Comparison of ENCODE assay signal across 20 cellular contexts in genomic region chr9:135093911-135094584, GRCh38. TPM values are rescaled to one million over a fixed set of nuclear protein-coding genes. Genes with fewer than 3 reads are reported as not detected.
DNase-seq lines count a peak whose midpoint lies in the region; ATAC-seq, FAIRE-seq and TF ChIP-seq lines count a peak whose summit lies in the region.
"Had no signal": no experiment of that assay in that cellular context is flagged by ENCODE, and none has a peak within 500 bp of the region (broad histone marks: within the 10 kb centered on the region; RNA-seq: fewer than 3 reads in every experiment).

No MANE protein-coding gene starts in this region.

- H3K36me3 ChIP-seq in K562 (ENCODE audit: control insufficient read depth, insufficient read depth, low read length) (no peaks in the 10 kb centered on the region), H1 (ENCODE audit: control insufficient read depth in 2 of 4, insufficient read depth in 4 of 4, low read length in 3 of 4) (peaks cover 0 to 29% (median 20%) of the 10 kb centered on the region in 4 experiments; a peak in 4 of 8 replicates)
- H3K36me3 ChIP-seq: BLaER1 treated with 17β-estradiol and CSF1 and Interleukin-3, amounts not matched to agents 10 nM and 100 nM had no signal

- no peak for TF ChIP-seq POLR2A in K562 (conservative IDR thresholded peaks at IDR 0.05)
- no peak for TF ChIP-seq POLR2A in H1 (IDR thresholded peaks at IDR 0.05; ENCODE audit: control extremely low read depth in 1 of 2, low read depth in 2 of 2, low read length in 2 of 2)

- H3K18ac ChIP-seq in H1 (ENCODE audit: extremely low read depth, low read length), result no peak overlapping the region

- H4K8ac ChIP-seq in H1 (ENCODE audit: extremely low read depth, insufficient read depth, low read length), result peak overlapping the region; percentile 69; the same call in 1 of the 2 replicates

- H3K4me1 ChIP-seq in K562 (replicated peaks in 1 of 2; ENCODE audit: control insufficient read depth in 2 of 2, insufficient read depth in 2 of 2, low read length in 2 of 2), result no peaks in the 10 kb centered on the region
- H3K4me1 ChIP-seq in H1 (replicated peaks in 1 of 4; ENCODE audit: control insufficient read depth in 3 of 4, insufficient read depth in 4 of 4, low read length in 3 of 4), result peaks cover 0 to 8% (median under 1%) of the 10 kb centered on the region in 4 experiments; a peak in 2 of 7 replicates
- H3K4me1 ChIP-seq: BLaER1 treated with 17β-estradiol and CSF1 and Interleukin-3, amounts not matched to agents 10 nM and 100 nM had no signal

- no peak overlapping the region for H2AFZ ChIP-seq in K562 (ENCODE audit: low read depth, low read length)
- no peak overlapping the region for H2AFZ ChIP-seq in H1 (ENCODE audit: low read length)
- H2AFZ ChIP-seq: GM23338 had no signal

- H3K4ac ChIP-seq in H1 (replicated peaks; ENCODE audit: insufficient read length, low read depth, low read length), result no peak overlapping the region

- no peak overlapping the region for H2BK20ac ChIP-seq in H1 (ENCODE audit: low read length)

- in situ Hi-C loops in K562 (cut with MboI), result no loop called here

- no peak overlapping the region for H2BK15ac ChIP-seq in H1 (ENCODE audit: low read length)

- H3K27ac ChIP-seq in K562 (ENCODE audit: extremely low read depth, low read depth, low read length) (no peak overlapping the region), H1 (ENCODE audit: low read depth, low read length) (no peak overlapping the region), caudate nucleus (ENCODE audit: low read depth, low read length) (no peak overlapping the region)
- H3K27ac ChIP-seq: 22Rv1; BLaER1 treated with 17β-estradiol and CSF1 and Interleukin-3, amounts not matched to agents 10 nM and 100 nM; HL-60 had no signal

- POLR2A ChIA-PET in K562 (lab: Yijun Ruan, JAX), result interaction anchor here (0.6 to 0.7 kb wide), 2 partner anchors 211 to 411 kb away, joined by 3 read pairs; no protein-coding TSS in a partner anchor
- POLR2A ChIA-PET in H1 (lab: Charles Lee; ENCODE audit: partially characterized antibody), result interaction anchor here (0.5 to 1.2 kb wide), 3 partner anchors 88 to 1923 kb away, joined by 3 to 4 read pairs (median 3); no protein-coding TSS in a partner anchor

- H3K23ac ChIP-seq in H1 (ENCODE audit: insufficient read length), result no peak overlapping the region

- H2AK5ac ChIP-seq in H1 (ENCODE audit: low read depth, low read length), result no peak overlapping the region

- no peak overlapping the region for H2BK120ac ChIP-seq in H1 (replicated peaks; ENCODE audit: low read depth, low read length)

- no peak for TF ChIP-seq CTCF in K562 (IDR thresholded peaks at IDR 0.05 in 2 of 3, conservative IDR thresholded peaks at IDR 0.05 in 1 of 3; ENCODE audit: insufficient read depth in 2 of 3, low read depth in 1 of 3, low read length in 3 of 3)
- TF ChIP-seq CTCF in H1 (IDR thresholded peaks at IDR 0.05; ENCODE audit: control extremely low read depth in 1 of 3, insufficient read depth in 1 of 3, low read depth in 1 of 3, low read length in 3 of 3), result no peak
- no peak for TF ChIP-seq CTCF in D721Med (IDR thresholded peaks at IDR 0.05; ENCODE audit: insufficient read depth, missing control alignments)

- DNase-seq in Right ventricle myocardium inferior (ENCODE audit: missing footprints), result peak; percentile 32
- no peak for DNase-seq in left cardiac atrium
- DNase-seq in K562 (ENCODE audit: extremely low read depth in 1 of 4, low spot score in 3 of 4), result no peak
- DNase-seq in H1 (ENCODE audit: low read depth in 1 of 2, low spot score in 2 of 2), result no peak
- DNase-seq in D721Med (ENCODE audit: insufficient read length, low spot score), result no peak
- DNase-seq in caudate nucleus (lab: John Stamatoyannopoulos, UW), result no peak
- no peak for DNase-seq in NCI-H1105 (lab: John Stamatoyannopoulos, UW)
- DNase-seq: Calu3; CD8-positive, alpha-beta T cell; DMS 273 treated with DMSO at 0.1 percent for 48 hours; H7 had no signal

- no peak overlapping the region for H2BK5ac ChIP-seq in H1 (ENCODE audit: low read depth, low read length)

- no peak overlapping the region for H4K91ac ChIP-seq in H1 (replicated peaks; ENCODE audit: insufficient read length, low read length)

- H4K5ac ChIP-seq in H1 (ENCODE audit: insufficient read length, low read depth, low read length), result no peak overlapping the region

- H4K20me1 ChIP-seq in K562 (replicated peaks; ENCODE audit: control insufficient read depth, insufficient read depth, low read length) (peaks cover 5% of the 10 kb centered on the region; the same call in 1 of the 2 replicates), H1 (replicated peaks in 1 of 2; ENCODE audit: control insufficient read depth in 1 of 2, insufficient read depth in 2 of 2, low read length in 2 of 2) (peaks cover 16 to 32% of the 10 kb centered on the region in 2 experiments)

- H3K27me3 ChIP-seq in K562 (ENCODE audit: control insufficient read depth in 2 of 2, insufficient read depth in 2 of 2, low read length in 2 of 2) (no peaks in the 10 kb centered on the region; a peak in 1 of 5 replicates), H1 (replicated peaks in 1 of 4; ENCODE audit: control insufficient read depth in 3 of 4, extremely low read depth in 1 of 4, insufficient read depth in 3 of 4, low read length in 3 of 4) (peaks cover 0 to 7% (median 6%) of the 10 kb centered on the region in 4 experiments; a peak in 5 of 7 replicates)

- no peak overlapping the region for H3K14ac ChIP-seq in H1 (ENCODE audit: insufficient read length)

- BruUV-seq in K562 (replicated peaks; lab: Mats Ljungman, UMichigan), result no TSS peak

- H3K23me2 ChIP-seq in H1 (ENCODE audit: low read depth, low read length), result peaks cover 8% of the 10 kb centered on the region; the same call in 1 of the 2 replicates

- intact Hi-C loops in Right ventricle myocardium inferior (cut with DNase I) (no loop called here), left cardiac atrium (cut with DNase I) (no loop called here), K562 (cut with micrococcal nuclease) (no loop called here)

- no peak overlapping the region for H3K56ac ChIP-seq in H1 (replicated peaks; ENCODE audit: insufficient read length, low read depth, low read length)

- H3K79me1 ChIP-seq in H1 (ENCODE audit: low read depth, low read length), result peaks cover 12% of the 10 kb centered on the region

- H3K9ac ChIP-seq in K562 (ENCODE audit: insufficient read depth in 1 of 2, low read depth in 2 of 2, low read length in 2 of 2) (no peak overlapping the region), H1 (replicated peaks in 1 of 4; ENCODE audit: extremely low read depth in 1 of 4, low read depth in 3 of 4, low read length in 3 of 4) (no peak overlapping the region)
- H3K9ac ChIP-seq: BLaER1 treated with 17β-estradiol and CSF1 and Interleukin-3, amounts not matched to agents 10 nM and 100 nM had no signal

- CTCF ChIA-PET in K562 (lab: Yijun Ruan, JAX; ENCODE audit: low intra/inter-chr PET ratio), result no interaction called here
- CTCF ChIA-PET in H1 (lab: Charles Lee; ENCODE audit: partially characterized antibody), result interaction anchor here (0.9 to 1.6 kb wide), 10 partner anchors 8 to 345 kb away, joined by 3 to 7 read pairs (median 3); no protein-coding TSS in a partner anchor

- H3K4me2 ChIP-seq in K562 (ENCODE audit: insufficient read depth, low read length) (no peak overlapping the region), H1 (ENCODE audit: insufficient read depth in 1 of 2, low read depth in 2 of 2, low read length in 2 of 2) (no peak overlapping the region)
- H3K4me2 ChIP-seq: BLaER1 treated with 17β-estradiol and CSF1 and Interleukin-3, amounts not matched to agents 10 nM and 100 nM; GM23338 had no signal

- 0% methylated on average over 13 of the region's 13 CpGs for WGBS in K562 (ENCODE audit: insufficient coverage, low coverage, missing lambda C conversion rate)
- 90% methylated on average over 13 of the region's 13 CpGs; no CpG with 5 or more reads in 1 of the 2 experiments for WGBS in H1 (ENCODE audit: extremely low coverage in 1 of 2, insufficient coverage in 1 of 2, insufficient read length in 1 of 2, insufficient replicate concordance in 2 of 2, low coverage in 1 of 2, low lambda C conversion rate in 2 of 2, missing lambda C conversion rate in 1 of 2), 2 experiments

- no peak for FAIRE-seq in K562 (lab: Jason Lieb, UNC)
- FAIRE-seq in H1 (lab: Jason Lieb, UNC), result no peak
- FAIRE-seq in D721Med (lab: Jason Lieb, UNC), result no peak
- FAIRE-seq: G401.6, GM12891 had no signal

- no peak for TF ChIP-seq EP300 in K562 (IDR thresholded peaks at IDR 0.05; ENCODE audit: low read length)
- TF ChIP-seq EP300 in H1 (IDR thresholded peaks at IDR 0.05; ENCODE audit: borderline replicate concordance in 1 of 2, low read depth in 2 of 2, low read length in 2 of 2), result no peak

- H3K4me3 ChIP-seq in K562, result no peak overlapping the region
- no peak overlapping the region for H3K4me3 ChIP-seq in H1 (ENCODE audit: extremely low read depth in 1 of 4, insufficient read depth in 2 of 4, low read depth in 3 of 4, low read length in 4 of 4)
- H3K4me3 ChIP-seq: BLaER1 treated with 17β-estradiol and CSF1 and Interleukin-3, amounts not matched to agents 10 nM and 100 nM; GM23338 had no signal

- ATAC-seq in Right ventricle myocardium inferior (no peak), left cardiac atrium (no peak), K562 (no peak), HG02970 (IDR thresholded peaks at IDR 0.05; ENCODE audit: low FRiP score, unreplicated experiment) (no peak)
- ATAC-seq: CD8-positive, alpha-beta T cell; GM23338; HCT116 had no signal

- no peaks in the 10 kb centered on the region for H3K9me1 ChIP-seq in K562 (ENCODE audit: control insufficient read depth, insufficient read depth, low read length)

- no peak for TF ChIP-seq RAD21 in K562 (CRISPR knock-in tag; conservative IDR thresholded peaks at IDR 0.05 in 1 of 2, IDR thresholded peaks at IDR 0.05 in 1 of 2)
- no peak for TF ChIP-seq RAD21 in H1 (IDR thresholded peaks at IDR 0.05 in 1 of 2, conservative IDR thresholded peaks at IDR 0.05 in 1 of 2; ENCODE audit: low read depth in 2 of 2, low read length in 2 of 2)

- no peak overlapping the region for H2BK12ac ChIP-seq in H1 (ENCODE audit: low read depth, low read length)

- H3K79me2 ChIP-seq in K562 (ENCODE audit: control insufficient read depth, insufficient read depth, low read length), result no peaks in the 10 kb centered on the region
- H3K79me2 ChIP-seq in H1 (ENCODE audit: control insufficient read depth in 1 of 2, insufficient read depth in 2 of 2, low read length in 2 of 2), result peaks cover 3 to 9% of the 10 kb centered on the region in 2 experiments; a peak in 3 of 4 replicates

- H3K9me3 ChIP-seq in K562 (replicated peaks; ENCODE audit: control insufficient read depth, insufficient read depth, low read depth, low read length) (no peaks in the 10 kb centered on the region), H1 (ENCODE audit: insufficient read depth in 2 of 2, low read depth in 1 of 2, low read length in 1 of 2) (no peaks in the 10 kb centered on the region)
- H3K9me3 ChIP-seq: BLaER1 treated with 17β-estradiol and CSF1 and Interleukin-3, amounts not matched to agents 10 nM and 100 nM had no signal

RNA-seq across cellular contexts. Expression of gene OLFM1, which starts 6.6 kb away (rescaled TPM):
- total RNA-seq in Right ventricle myocardium inferior (17.9 TPM), left cardiac atrium (10 to 100 TPM; 13.9 to 25.5 TPM), K562 (2014; rRNA removed) (not detected in 2 replicates), K562 (2014; rRNA removed; fragmentation: Illumina TruSeq; extraction: Trizol) (not detected in 2 replicates), K562 (2015; rRNA removed; fragmentation: Illumina TruSeq; extraction: Trizol) (not detected in 2 replicates), K562 (2021) (not detected in 2 replicates)
- total RNA-seq in K562 (2011; cell fraction: chromatin; rRNA removed; ENCODE audit: low replicate concordance), result not detected in 2 replicates
- not detected in 2 replicates for total RNA-seq in K562 (2011; cell fraction: nucleolus; rRNA removed)
- not detected in 2 replicates for total RNA-seq in K562 (2011; cell fraction: nucleoplasm; rRNA removed)
- polyA plus RNA-seq in K562 (2011; rRNA removed) (not detected in 2 replicates), K562 (2014; fragmentation: Illumina TruSeq; extraction: Trizol) (not detected in 2 replicates), K562 (2014; fragmentation: Nextera tagmentation; extraction: Ambion mirVana) (not detected), K562 (2014; rRNA removed) (not detected in 2 replicates), H1 (2011; rRNA removed) (49.7 and 53.0 TPM in 2 replicates)
- polyA plus RNA-seq in K562 (2011; cell fraction: cytosol; rRNA removed), result not detected in 2 replicates
- not detected in 2 replicates for polyA plus RNA-seq in K562 (2011; cell fraction: nucleus; rRNA removed)
- polyA plus RNA-seq in K562 (2012), result not detected in 2 replicates
- polyA minus RNA-seq in K562 (2011; rRNA and poly(A)+ RNA removed), result not detected in 2 replicates
- not detected in 2 replicates for polyA minus RNA-seq in K562 (2011; cell fraction: cytosol; rRNA and poly(A)+ RNA removed)
- polyA minus RNA-seq in K562 (2011; cell fraction: nucleus; rRNA and poly(A)+ RNA removed), result not detected in 2 replicates
- total RNA-seq in H1 (2021; fragmentation: NEBNext Ultra II Directional; extraction: Animal tissue kit (Norgen Biotek cat#: 25700)), result 47.9 and 53.4 TPM in 2 replicates
- polyA plus RNA-seq in H1 (2011; cell fraction: cytosol; rRNA removed), result 37.8 TPM
- polyA plus RNA-seq in H1 (2011; cell fraction: nucleus; rRNA removed), result 42.9 TPM
- 67.7 to 74.9 TPM (median 71.8 TPM) in 4 replicates for polyA plus RNA-seq in H1 (2012, experiment 1 of 2)
- polyA plus RNA-seq in H1 (2012, experiment 2 of 2), result 33.0 TPM
- polyA plus RNA-seq in H1 (2013, experiment 1 of 2), result 44.2 TPM
- polyA plus RNA-seq in H1 (2013, experiment 2 of 2), result 49.5 TPM
- polyA minus RNA-seq in H1 (2011; rRNA and poly(A)+ RNA removed), result 23.8 and 30.3 TPM in 2 replicates
- polyA minus RNA-seq in H1 (2011; cell fraction: cytosol; rRNA and poly(A)+ RNA removed), result 18.1 TPM
- polyA minus RNA-seq in H1 (2011; cell fraction: nucleus; rRNA and poly(A)+ RNA removed), result 17.3 TPM
- total RNA-seq: B cell; CD8-positive, alpha-beta T cell had no signal

Comparison
In these comparisons a context has a peak if more than half of its experiments do, and no peak if none do; other contexts are left out.
1. RNA of gene OLFM1, which starts 6.6 kb away (total RNA-seq): 47.9 to 53.4 TPM in H1, 13.9 to 25.5 TPM in left cardiac atrium and 17.9 TPM in Right ventricle myocardium inferior (single experiment); not detected in K562; every median in the first group is over 10 times any median in the second.